In genomic region chr2:64700133-64700809, GRCh38 we compare ENCODE assay signal across 10 cellular contexts. TPM values are rescaled to one million over a fixed set of nuclear protein-coding genes. Genes with fewer than 3 reads are reported as not detected.
DNase-seq lines count a peak whose midpoint lies in the region; ATAC-seq and TF ChIP-seq lines count a peak whose summit lies in the region.
"Had no signal": no experiment of that assay in that cellular context is flagged by ENCODE, and none has a peak within 500 bp of the region (broad histone marks: within the 10 kb centered on the region; RNA-seq: fewer than 3 reads in every experiment).

No MANE protein-coding gene starts in this region.

- TF ChIP-seq CTCF in ascending aorta (IDR thresholded peaks at IDR 0.05) = no peak

- H3K27me3 ChIP-seq in aorta (ENCODE audit: control insufficient read depth in 1 of 2, insufficient read depth in 2 of 2, low read length in 1 of 2) (no peaks in the 10 kb centered on the region), ascending aorta (no peaks in the 10 kb centered on the region)

- H3K4me3 ChIP-seq in aorta (ENCODE audit: low read length in 2 of 2) (no peak overlapping the region), ascending aorta (no peak overlapping the region)

- H3K4me1 ChIP-seq in aorta (ENCODE audit: control insufficient read depth in 1 of 2, insufficient read depth in 2 of 2, low read length in 2 of 2) = no peaks in the 10 kb centered on the region
- H3K4me1 ChIP-seq in ascending aorta = peaks cover 0 to 6% of the 10 kb centered on the region in 2 donors

- ATAC-seq in GM18858 (IDR thresholded peaks at IDR 0.05; ENCODE audit: unreplicated experiment) (peak; percentile 32), HG03159 (IDR thresholded peaks at IDR 0.05; ENCODE audit: unreplicated experiment) (peak; percentile 56), aorta (ENCODE audit: low FRiP score) (no peak), HG03139 (IDR thresholded peaks at IDR 0.05; ENCODE audit: unreplicated experiment) (no peak), HG03521 (IDR thresholded peaks at IDR 0.05; ENCODE audit: unreplicated experiment) (no peak)
- ATAC-seq: left lobe of liver had no signal

- H3K9me3 ChIP-seq in aorta (ENCODE audit: control insufficient read depth, low read length) = no peaks in the 10 kb centered on the region
- no peaks in the 10 kb centered on the region for H3K9me3 ChIP-seq in ascending aorta

- H3K36me3 ChIP-seq in aorta (ENCODE audit: control insufficient read depth in 1 of 2, insufficient read depth in 2 of 2, low read length in 1 of 2) (no peaks in the 10 kb centered on the region), ascending aorta (no peaks in the 10 kb centered on the region)

- DNase-seq in AG08396 (ENCODE audit: low spot score) (peak; percentile 12), amniotic epithelial cell (ENCODE audit: low read depth) (peak; percentile 67), aorta (no peak), ascending aorta (ENCODE audit: low spot score in 2 of 2) (no peak)
- DNase-seq: NCI-H2107 had no signal

- no peak overlapping the region for H3K27ac ChIP-seq in aorta (ENCODE audit: low read depth in 1 of 2, low read length in 2 of 2)
- H3K27ac ChIP-seq in ascending aorta = no peak overlapping the region

- 93 to 99% methylated on average over 5 of the region's 5 CpGs for WGBS in aorta, 2 donors

- intact Hi-C loops in aorta (cut with DNase I) = no loop called here
- intact Hi-C loops in ascending aorta (cut with DNase I) = no loop called here

RNA-seq across cellular contexts. Expression of gene SERTAD2, which starts 46.6 kb away (rescaled TPM):
- total RNA-seq in aorta (10 to 100 TPM; 23.5 to 27.4 TPM), ascending aorta (8.7 TPM)
- 10 to 100 TPM in 1 of 2 donors, 1 to 10 TPM in 1; 4.6 to 17.7 TPM for polyA plus RNA-seq in aorta

Comparison
In these comparisons a context has a peak if more than half of its experiments do, and no peak if none do; other contexts are left out.
1. DNase-seq: peak in AG08396 (single experiment) and amniotic epithelial cell (single experiment); none in aorta (0 of 2) and ascending aorta (0 of 2).
2. ATAC-seq: peak in GM18858 (single experiment) and HG03159 (single experiment); none in aorta (single experiment), HG03139 (single experiment) and HG03521 (single experiment).